ENCODE assay signal across 1 cellular context in the genomic region with DNA sequence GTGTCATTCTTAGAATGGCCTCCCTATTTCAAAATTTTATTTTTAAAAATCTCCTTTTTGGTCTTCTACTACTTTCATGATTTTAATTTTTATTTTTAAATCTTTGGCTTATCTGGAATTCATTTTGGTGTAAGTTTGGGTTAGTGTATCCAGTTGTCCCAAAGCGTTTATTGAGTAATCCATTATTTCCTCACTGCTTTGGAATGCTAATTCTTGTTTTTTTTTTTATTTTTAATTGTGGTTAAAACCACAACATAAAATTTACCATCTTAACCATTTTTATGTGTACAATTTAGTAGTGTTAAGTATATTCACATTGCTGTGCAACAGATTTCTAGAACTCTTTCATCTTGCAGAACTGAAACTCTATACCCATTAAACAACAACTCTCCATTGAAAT.
TF ChIP-seq lines count a peak whose summit lies in the region.

No MANE protein-coding gene starts in this region.

TF ChIP-seq in HepG2, 621 proteins besides CTCF, POLR2A, EP300 and RAD21:
- TF ChIP-seq KLF11 (CRISPR knock-in tag; IDR thresholded peaks at IDR 0.05): no peak
- no peak for TF ChIP-seq ELF3 (CRISPR knock-in tag; IDR thresholded peaks at IDR 0.05)
TF ChIP-seq in HepG2: peak in this region for 0.
